11 cellular contexts compared by ENCODE assay signal in genomic region chr2:96156926-96157648, GRCh38. TPM values are rescaled to one million over a fixed set of nuclear protein-coding genes. Genes with fewer than 3 reads are reported as not detected.
DNase-seq lines count a peak whose midpoint lies in the region; ATAC-seq lines count a peak whose summit lies in the region.
"Had no signal": no experiment of that assay in that cellular context is flagged by ENCODE, and none has a peak within 500 bp of the region (broad histone marks: within the 10 kb centered on the region; RNA-seq: fewer than 3 reads in every experiment).

No MANE protein-coding gene starts in this region.

- H3K36me3 ChIP-seq in CD4-positive, CD25-positive, alpha-beta regulatory T cell (ENCODE audit: control insufficient read depth, insufficient read depth, low read length): no peaks in the 10 kb centered on the region

- no peaks in the 10 kb centered on the region for H3K36me3 Mint-ChIP-seq in CD4-positive, CD25-positive, alpha-beta regulatory T cell
- H3K36me3 Mint-ChIP-seq in activated T-helper 2 cell treated with anti-CD3 and anti-CD28 coated beads, Interferon-gamma antibody, Interleukin-2, Interleukin-4, amounts not matched to agents 10 μg/mL and 5 μg/mL and 100 μg/mL, durations not matched to agents 14 hours and 24 hours and 36 hours (ENCODE audit: low read depth): peaks cover 8% of the 10 kb centered on the region

- peaks cover 9 to 74% (median 44%) of the 10 kb centered on the region in 4 donors for H3K4me1 Mint-ChIP-seq in CD4-positive, CD25-positive, alpha-beta regulatory T cell
- peaks cover 59% of the 10 kb centered on the region for H3K4me1 Mint-ChIP-seq in activated T-helper 2 cell treated with anti-CD3 and anti-CD28 coated beads, Interferon-gamma antibody, Interleukin-2, Interleukin-4, amounts not matched to agents 10 μg/mL and 5 μg/mL and 100 μg/mL, durations not matched to agents 14 hours and 24 hours and 36 hours (ENCODE audit: low read depth)

- H3K27me3 Mint-ChIP-seq in CD4-positive, CD25-positive, alpha-beta regulatory T cell: no peaks in the 10 kb centered on the region
- no peaks in the 10 kb centered on the region for H3K27me3 Mint-ChIP-seq in activated T-helper 2 cell treated with anti-CD3 and anti-CD28 coated beads, Interferon-gamma antibody, Interleukin-2, Interleukin-4, amounts not matched to agents 10 μg/mL and 5 μg/mL and 100 μg/mL, durations not matched to agents 14 hours and 24 hours and 36 hours (ENCODE audit: low read depth)

- H3K27ac Mint-ChIP-seq in CD4-positive, CD25-positive, alpha-beta regulatory T cell: peak overlapping the region; percentile 93 to 97 (median 96)
- peak overlapping the region; percentile 93 for H3K27ac Mint-ChIP-seq in activated T-helper 2 cell treated with anti-CD3 and anti-CD28 coated beads, Interferon-gamma antibody, Interleukin-2, Interleukin-4, amounts not matched to agents 10 μg/mL and 5 μg/mL and 100 μg/mL, durations not matched to agents 14 hours and 24 hours and 36 hours

- H3K9me3 Mint-ChIP-seq in CD4-positive, CD25-positive, alpha-beta regulatory T cell: no peaks in the 10 kb centered on the region
- H3K9me3 Mint-ChIP-seq in activated T-helper 2 cell treated with anti-CD3 and anti-CD28 coated beads, Interferon-gamma antibody, Interleukin-2, Interleukin-4, amounts not matched to agents 10 μg/mL and 5 μg/mL and 100 μg/mL, durations not matched to agents 14 hours and 24 hours and 36 hours: peaks cover 8% of the 10 kb centered on the region

- ATAC-seq in CD4-positive, CD25-positive, alpha-beta regulatory T cell (ENCODE audit: low read depth in 2 of 2): no peak
- peak; percentile 21 for ATAC-seq in GM19035 (IDR thresholded peaks at IDR 0.05; ENCODE audit: unreplicated experiment)
- peak; percentile 30 for ATAC-seq in HG03066 (IDR thresholded peaks at IDR 0.05; ENCODE audit: low read depth, unreplicated experiment)

- peaks cover 48% of the 10 kb centered on the region for H3K4me1 ChIP-seq in CD4-positive, CD25-positive, alpha-beta regulatory T cell (ENCODE audit: control insufficient read depth, insufficient read depth, low read length, poor library complexity, severe bottlenecking)

- no peak overlapping the region for H3K4me3 ChIP-seq in CD4-positive, CD25-positive, alpha-beta regulatory T cell (ENCODE audit: low read depth, low read length)

- no peak for DNase-seq in CD4-positive, CD25-positive, alpha-beta regulatory T cell
- no peak for DNase-seq in activated T-helper 2 cell treated with anti-CD3 and anti-CD28 coated beads, Interferon-gamma antibody, Interleukin-2, Interleukin-4, amounts not matched to agents 10 μg/mL and 5 μg/mL and 100 μg/mL, durations not matched to agents 14 hours and 24 hours and 36 hours (ENCODE audit: low spot score)
- DNase-seq in COLO668 (lab: John Stamatoyannopoulos, UW; ENCODE audit: unreplicated experiment) (no peak), HCEC 1CT (no peak), substantia nigra (lab: John Stamatoyannopoulos, UW) (no peak), NK-92 (lab: John Stamatoyannopoulos, UW; ENCODE audit: unreplicated experiment) (no peak)
- DNase-seq: glutamatergic neuron, MM.1S had no signal

- peak overlapping the region; percentile 32 to 84 (median 70) for H3K4me3 Mint-ChIP-seq in CD4-positive, CD25-positive, alpha-beta regulatory T cell
- H3K4me3 Mint-ChIP-seq in activated T-helper 2 cell treated with anti-CD3 and anti-CD28 coated beads, Interferon-gamma antibody, Interleukin-2, Interleukin-4, amounts not matched to agents 10 μg/mL and 5 μg/mL and 100 μg/mL, durations not matched to agents 14 hours and 24 hours and 36 hours (ENCODE audit: low read depth): peak overlapping the region; percentile 60

- H3K27me3 ChIP-seq in CD4-positive, CD25-positive, alpha-beta regulatory T cell (ENCODE audit: control insufficient read depth, insufficient read depth, low read length): no peaks in the 10 kb centered on the region

- peak overlapping the region; percentile 73 for H3K27ac ChIP-seq in CD4-positive, CD25-positive, alpha-beta regulatory T cell (ENCODE audit: insufficient read depth, low read length, poor library complexity, severe bottlenecking)
- H3K27ac ChIP-seq in substantia nigra (ENCODE audit: low read depth, low read length, poor library complexity, severe bottlenecking): no peak overlapping the region

- intact Hi-C loops in activated T-helper 2 cell treated with anti-CD3 and anti-CD28 coated beads, Interferon-gamma antibody, Interleukin-2, Interleukin-4, amounts not matched to agents 10 μg/mL and 5 μg/mL and 100 μg/mL, durations not matched to agents 14 hours and 24 hours and 36 hours (cut with micrococcal nuclease): loop anchor here (1.0 kb wide), 1 partner anchor 9 kb away; no protein-coding TSS in a partner anchor

- no peaks in the 10 kb centered on the region for H3K9me3 ChIP-seq in CD4-positive, CD25-positive, alpha-beta regulatory T cell (ENCODE audit: control insufficient read depth in 2 of 2, low read length in 2 of 2)

RNA-seq across cellular contexts. Expression of gene DUSP2, which starts 11.8 kb away (rescaled TPM):
- 566 TPM for total RNA-seq in CD4-positive, CD25-positive, alpha-beta regulatory T cell
- polyA plus RNA-seq in CD4-positive, CD25-positive, alpha-beta regulatory T cell: 10 to 100 TPM; 30.8 to 95.4 (median 44.5) TPM
- 238 and 260 TPM in 2 replicates for total RNA-seq in activated T-helper 2 cell treated with anti-CD3 and anti-CD28 coated beads, Interferon-gamma antibody, Interleukin-2, Interleukin-4, amounts not matched to agents 10 μg/mL and 5 μg/mL and 100 μg/mL, durations not matched to agents 14 hours and 24 hours and 36 hours

RNA-seq across cellular contexts. Expression of gene ASTL, which starts 18.8 kb away (rescaled TPM):
- total RNA-seq in CD4-positive, CD25-positive, alpha-beta regulatory T cell: 9.7 TPM
- under 1 TPM in 2 of 4 donors, not detected in 2; 0.23 to 0.39 TPM for polyA plus RNA-seq in CD4-positive, CD25-positive, alpha-beta regulatory T cell
- total RNA-seq in activated T-helper 2 cell treated with anti-CD3 and anti-CD28 coated beads, Interferon-gamma antibody, Interleukin-2, Interleukin-4, amounts not matched to agents 10 μg/mL and 5 μg/mL and 100 μg/mL, durations not matched to agents 14 hours and 24 hours and 36 hours: 1.3 and 1.5 TPM in 2 replicates

RNA-seq across cellular contexts. Expression of gene ADRA2B, which starts 40.7 kb away (rescaled TPM):
- total RNA-seq in CD4-positive, CD25-positive, alpha-beta regulatory T cell: 1.0 TPM
- polyA plus RNA-seq in CD4-positive, CD25-positive, alpha-beta regulatory T cell: not detected
- 0.09 and 0.21 TPM in 2 replicates for total RNA-seq in activated T-helper 2 cell treated with anti-CD3 and anti-CD28 coated beads, Interferon-gamma antibody, Interleukin-2, Interleukin-4, amounts not matched to agents 10 μg/mL and 5 μg/mL and 100 μg/mL, durations not matched to agents 14 hours and 24 hours and 36 hours
- total RNA-seq: G401 had no signal

RNA-seq across cellular contexts. Expression of gene STARD7, which starts 51.5 kb away (rescaled TPM):
- total RNA-seq in CD4-positive, CD25-positive, alpha-beta regulatory T cell: 97.2 TPM
- polyA plus RNA-seq in CD4-positive, CD25-positive, alpha-beta regulatory T cell: 100 to 1,000 TPM; 177 to 208 (median 197) TPM
- total RNA-seq in activated T-helper 2 cell treated with anti-CD3 and anti-CD28 coated beads, Interferon-gamma antibody, Interleukin-2, Interleukin-4, amounts not matched to agents 10 μg/mL and 5 μg/mL and 100 μg/mL, durations not matched to agents 14 hours and 24 hours and 36 hours: 201 and 206 TPM in 2 replicates

Comparison
In these comparisons a context has a peak if more than half of its experiments do, and no peak if none do; other contexts are left out.
1. ATAC-seq: peak in GM19035 (single experiment) and HG03066 (single experiment); none in CD4-positive, CD25-positive, alpha-beta regulatory T cell (0 of 2).